8 cellular contexts compared by ENCODE assay signal in genomic region chr13:25037057-25037813, GRCh38. TPM values are rescaled to one million over a fixed set of nuclear protein-coding genes. Genes with fewer than 3 reads are reported as not detected.
DNase-seq lines count a peak whose midpoint lies in the region; ATAC-seq and TF ChIP-seq lines count a peak whose summit lies in the region.

No MANE protein-coding gene starts in this region.

- POLR2A ChIA-PET in activated CD8-positive, alpha-beta T cell treated with anti-CD3 and anti-CD28 coated beads, Interleukin-2, amount 10 ng/mL, durations not matched to agents 7 days and 5 days (lab: Charles Lee), result no interaction called here

- ATAC-seq in HG02642 (IDR thresholded peaks at IDR 0.05; ENCODE audit: poor library complexity, unreplicated experiment), result peak; percentile 74
- ATAC-seq in activated CD8-positive, alpha-beta T cell treated with anti-CD3 and anti-CD28 coated beads, Interleukin-2, amount 10 ng/mL, durations not matched to agents 7 days and 5 days, result peak; percentile 76
- peak; percentile 91 for ATAC-seq in upper lobe of right lung
- no peak for ATAC-seq in GM21723 (IDR thresholded peaks at IDR 0.05; ENCODE audit: unreplicated experiment)

- H3K36me3 Mint-ChIP-seq in activated CD8-positive, alpha-beta T cell treated with anti-CD3 and anti-CD28 coated beads, Interleukin-2, amount 10 ng/mL, durations not matched to agents 7 days and 5 days (ENCODE audit: low read depth), result no peaks in the 10 kb centered on the region
- no peaks in the 10 kb centered on the region for H3K36me3 Mint-ChIP-seq in nephron (ENCODE audit: low read depth)

- no peaks in the 10 kb centered on the region for H3K9me3 ChIP-seq in fibroblast of lung (ENCODE audit: control insufficient read depth, insufficient read depth, low read depth, low read length)
- no peaks in the 10 kb centered on the region for H3K9me3 ChIP-seq in upper lobe of right lung

- H3K27me3 ChIP-seq in fibroblast of lung (ENCODE audit: control insufficient read depth, insufficient read depth, low read length) (no peaks in the 10 kb centered on the region), upper lobe of right lung (peaks cover 37% of the 10 kb centered on the region)

- H3K4me3 Mint-ChIP-seq in activated CD8-positive, alpha-beta T cell treated with anti-CD3 and anti-CD28 coated beads, Interleukin-2, amount 10 ng/mL, durations not matched to agents 7 days and 5 days, result no peak overlapping the region
- no peak overlapping the region for H3K4me3 Mint-ChIP-seq in nephron

- CTCF ChIA-PET in activated CD8-positive, alpha-beta T cell treated with anti-CD3 and anti-CD28 coated beads, Interleukin-2, amount 10 ng/mL, durations not matched to agents 7 days and 5 days (lab: Charles Lee), result interaction anchor here (1.0 to 1.7 kb wide), 7 partner anchors 12 to 108 kb away, joined by 3 to 13 read pairs (median 6); no protein-coding TSS in a partner anchor

- H3K4me2 ChIP-seq in fibroblast of lung (ENCODE audit: extremely low read depth, insufficient read depth, low read length), result no peak overlapping the region

- no peak overlapping the region for H3K9ac ChIP-seq in fibroblast of lung (ENCODE audit: insufficient read depth, low read length)

- H3K4me3 ChIP-seq in fibroblast of lung (replicated peaks in 1 of 4; ENCODE audit: control extremely low read depth in 1 of 4, insufficient read depth in 1 of 4, low read depth in 3 of 4, low read length in 4 of 4), result no peak overlapping the region
- no peak overlapping the region for H3K4me3 ChIP-seq in upper lobe of right lung

- H4K20me1 ChIP-seq in fibroblast of lung (ENCODE audit: control insufficient read depth, extremely low read depth, insufficient read depth, low read length), result no peaks in the 10 kb centered on the region

- H3K9me3 Mint-ChIP-seq in activated CD8-positive, alpha-beta T cell treated with anti-CD3 and anti-CD28 coated beads, Interleukin-2, amount 10 ng/mL, durations not matched to agents 7 days and 5 days (ENCODE audit: insufficient read depth), result no peaks in the 10 kb centered on the region
- H3K9me3 Mint-ChIP-seq in nephron, result no peaks in the 10 kb centered on the region

- intact Hi-C loops in upper lobe of right lung (cut with DNase I), result no loop called here

- H3K79me2 ChIP-seq in fibroblast of lung (ENCODE audit: control insufficient read depth, insufficient read depth, low read length), result no peaks in the 10 kb centered on the region

- TF ChIP-seq CTCF in fibroblast of lung (conservative IDR thresholded peaks at IDR 0.05 in 1 of 2, IDR thresholded peaks at IDR 0.05 in 1 of 2; ENCODE audit: low read depth in 1 of 2, low read length in 2 of 2) (peak; percentile 67 to 88), nephron (IDR thresholded peaks at IDR 0.05; ENCODE audit: unreplicated experiment in 3 of 3) (peak; percentile 76 to 82 (median 78)), upper lobe of right lung (IDR thresholded peaks at IDR 0.05) (peak; percentile 74)

- no peak overlapping the region for H2AFZ ChIP-seq in fibroblast of lung (ENCODE audit: low read length)

- H3K4me1 Mint-ChIP-seq in activated CD8-positive, alpha-beta T cell treated with anti-CD3 and anti-CD28 coated beads, Interleukin-2, amount 10 ng/mL, durations not matched to agents 7 days and 5 days (ENCODE audit: low read depth), result no peaks in the 10 kb centered on the region
- no peaks in the 10 kb centered on the region for H3K4me1 Mint-ChIP-seq in nephron

- H3K27ac ChIP-seq in fibroblast of lung (ENCODE audit: insufficient read depth, low read length) (no peak overlapping the region), upper lobe of right lung (no peak overlapping the region)

- peak; percentile 32 for DNase-seq in GDM1 (lab: John Stamatoyannopoulos, UW)
- DNase-seq in NCI-H510A (lab: John Stamatoyannopoulos, UW), result peak; percentile 8
- peak; percentile 67 for DNase-seq in activated CD8-positive, alpha-beta T cell treated with anti-CD3 and anti-CD28 coated beads, Interleukin-2, amount 10 ng/mL, durations not matched to agents 7 days and 5 days
- DNase-seq in fibroblast of lung (ENCODE audit: low read depth in 2 of 2), result peak; percentile 49 to 73
- no peak for DNase-seq in upper lobe of right lung

- H3K27ac Mint-ChIP-seq in activated CD8-positive, alpha-beta T cell treated with anti-CD3 and anti-CD28 coated beads, Interleukin-2, amount 10 ng/mL, durations not matched to agents 7 days and 5 days, result no peak overlapping the region
- no peak overlapping the region for H3K27ac Mint-ChIP-seq in nephron

- peaks cover 21% of the 10 kb centered on the region for H3K27me3 Mint-ChIP-seq in activated CD8-positive, alpha-beta T cell treated with anti-CD3 and anti-CD28 coated beads, Interleukin-2, amount 10 ng/mL, durations not matched to agents 7 days and 5 days (ENCODE audit: low read depth)
- peaks cover 36% of the 10 kb centered on the region for H3K27me3 Mint-ChIP-seq in nephron (ENCODE audit: low read depth)

- no peaks in the 10 kb centered on the region for H3K36me3 ChIP-seq in fibroblast of lung (ENCODE audit: control insufficient read depth, insufficient read depth, low read length)
- no peaks in the 10 kb centered on the region for H3K36me3 ChIP-seq in upper lobe of right lung

- no peaks in the 10 kb centered on the region for H3K4me1 ChIP-seq in fibroblast of lung (ENCODE audit: control insufficient read depth, extremely low read depth, insufficient read depth, low read length)
- H3K4me1 ChIP-seq in upper lobe of right lung, result no peaks in the 10 kb centered on the region

RNA-seq across cellular contexts. Expression of gene PABPC3, which starts 58.7 kb away (rescaled TPM):
- under 1 TPM; 0.63 to 0.79 TPM for total RNA-seq in activated CD8-positive, alpha-beta T cell treated with anti-CD3 and anti-CD28 coated beads, Interleukin-2, amount 10 ng/mL, durations not matched to agents 7 days and 5 days
- 0.17 and 0.26 TPM in 2 replicates for total RNA-seq in fibroblast of lung
- 0.23 and 0.27 TPM in 2 replicates for polyA plus RNA-seq in fibroblast of lung
- 0.20 and 0.45 TPM in 2 replicates for polyA plus RNA-seq in fibroblast of lung (2012)
- polyA minus RNA-seq in fibroblast of lung (ENCODE audit: low replicate concordance), result not detected in 2 replicates
- 0.12 TPM for total RNA-seq in upper lobe of right lung
